Comparison of ENCODE assay signal across 1 cellular context in genomic region chr3:32045091-32045964, GRCh38.
TF ChIP-seq lines count a peak whose summit lies in the region.

No MANE protein-coding gene starts in this region.

TF ChIP-seq in A549, 52 proteins besides CTCF, POLR2A, EP300 and RAD21 (continued from another document):
- TF ChIP-seq USF2 (IDR thresholded peaks at IDR 0.05) (no peak), BHLHE40 (IDR thresholded peaks at IDR 0.05; ENCODE audit: low read depth, low read length) (no peak), RCOR1 (IDR thresholded peaks at IDR 0.05; ENCODE audit: low read depth, low read length) (no peak), RARB (CRISPR knock-in tag; IDR thresholded peaks at IDR 0.05) (no peak)
TF ChIP-seq in A549: peak in this region for 8.
